35 cellular contexts compared by ENCODE assay signal in genomic region chr12:45760333-45760732, GRCh38.
"Had no signal": no experiment of that assay in that cellular context is flagged by ENCODE, and none has a peak within 500 bp of the region (broad histone marks: within the 10 kb centered on the region; RNA-seq: fewer than 3 reads in every experiment).

No MANE protein-coding gene starts in this region.

- H3K4me3 ChIP-seq: adrenal gland, body of pancreas, breast epithelium had no signal

- DNase-seq: activated B cell treated with CpG ODN at 0.5 μM for 24 hours; activated CD4-positive, alpha-beta memory T cell treated with anti-CD3 and anti-CD28 coated beads for 36 hours; activated CD4-positive, alpha-beta T cell treated with anti-CD3 and anti-CD28 coated beads for 4 hours; activated CD4-positive, alpha-beta T cell treated with anti-CD3 and anti-CD28 coated beads, Interleukin-2, amount 10 ng/mL, durations not matched to agents 24 days and 14 days; activated CD4-positive, CD25-positive, alpha-beta regulatory T cell treated with anti-CD3 and anti-CD28 coated beads, Interleukin-2, amount 50 U/mL, for 72 hours; activated CD8-positive, alpha-beta memory T cell treated with anti-CD3 and anti-CD28 coated beads, Interleukin-2, amount 50 U/mL, for 4 hours; activated CD8-positive, alpha-beta T cell treated with anti-CD3 and anti-CD28 coated beads for 36 hours; activated effector memory CD4-positive, alpha-beta T cell treated with anti-CD3 and anti-CD28 coated beads, Interleukin-2, amount 50 U/mL, for 16 hours; activated gamma-delta T cell treated with Interleukin-2 at 50 U/mL for 16 hours; activated naive CD4-positive, alpha-beta T cell; activated naive CD4-positive, alpha-beta T cell treated with anti-CD3 and anti-CD28 coated beads for 36 hours; activated naive CD4-positive, alpha-beta T cell treated with anti-CD3 and anti-CD28 coated beads, Interleukin-2, amount 50 U/mL, for 16 hours; activated naive CD8-positive, alpha-beta T cell treated with anti-CD3 and anti-CD28 coated beads for 36 hours; activated T-cell treated with anti-CD3 and anti-CD28 coated beads for 4 hours; activated T-cell treated with anti-CD3 and anti-CD28 coated beads, Interleukin-2, amount 50 U/mL, for 1 hour; activated T-cell treated with anti-CD3 and anti-CD28 coated beads, Interleukin-2, amount 50 U/mL, for 4 hours; activated T-cell treated with anti-CD3 and anti-CD28 coated beads, Interleukin-2, amount 50 U/mL, for 72 hours; adrenal gland; amniotic stem cell; aorta; body of pancreas; brain microvascular endothelial cell; central memory CD4-positive, alpha-beta T cell; T-helper 1 cell; T-helper 2 cell; T-helper 9 cell had no signal

- H3K36me3 ChIP-seq: adrenal gland, brain microvascular endothelial cell, breast epithelium had no signal

- ATAC-seq: activated CD8-positive, alpha-beta T cell treated with anti-CD3 and anti-CD28 coated beads for 36 hours; activated naive CD4-positive, alpha-beta T cell treated with anti-CD3 and anti-CD28 coated beads, Interleukin-2, amount 50 U/mL, for 72 hours; activated T-cell treated with anti-CD3 and anti-CD28 coated beads, Interleukin-2, amount 50 U/mL, for 4 hours; activated T-cell treated with anti-CD3 and anti-CD28 coated beads, Interleukin-2, amount 50 U/mL, for 72 hours; activated T-helper 17 cell treated with anti-CD3 and anti-CD28 coated beads, Interleukin-2, amount 50 U/mL, for 72 hours; body of pancreas had no signal

- H3K9me3 Mint-ChIP-seq: activated B cell treated with CpG ODN at 0.5 μM for 24 hours; activated CD4-positive, alpha-beta memory T cell treated with anti-CD3 and anti-CD28 coated beads for 36 hours; activated CD4-positive, alpha-beta T cell treated with anti-CD3 and anti-CD28 coated beads, Interleukin-2, amount 10 ng/mL, durations not matched to agents 24 days and 14 days; activated CD8-positive, alpha-beta T cell treated with anti-CD3 and anti-CD28 coated beads for 36 hours; activated naive CD4-positive, alpha-beta T cell treated with anti-CD3 and anti-CD28 coated beads for 36 hours; activated naive CD4-positive, alpha-beta T cell treated with anti-CD3 and anti-CD28 coated beads, Interleukin-2, amount 50 U/mL, for 72 hours; activated naive CD8-positive, alpha-beta T cell treated with anti-CD3 and anti-CD28 coated beads for 36 hours; activated T-cell treated with anti-CD3 and anti-CD28 coated beads, Interleukin-2, amount 50 U/mL, for 4 hours; activated T-cell treated with anti-CD3 and anti-CD28 coated beads, Interleukin-2, amount 50 U/mL, for 72 hours; activated T-helper 1 cell treated with anti-CD3 and anti-CD28 coated beads, Interleukin-12 subunit alpha, Interleukin-12 subunit beta, Interleukin-2, Interleukin-4 antibody, amounts not matched to agents 30 ng/mL and 10 ng/mL and 1 ng/mL, durations not matched to agents 14 hours and 24 hours and 36 hours; activated T-helper 17 cell treated with anti-CD3 and anti-CD28 coated beads, Interleukin-2, amount 50 U/mL, for 72 hours; T-helper 1 cell treated with Interleukin-12 subunit alpha and Interleukin-12 subunit beta and Interleukin-4 antibody, amounts not matched to agents 30 μg/mL and 1 μg/mL, for 36 hours; T-helper 2 cell treated with Interferon-gamma antibody and Interleukin-4, amounts not matched to agents 5 μg/mL and 100 μg/mL, for 36 hours had no signal

- H3K27me3 Mint-ChIP-seq: activated B cell treated with CpG ODN at 0.5 μM for 24 hours; activated CD4-positive, alpha-beta memory T cell treated with anti-CD3 and anti-CD28 coated beads for 36 hours; activated CD4-positive, alpha-beta T cell treated with anti-CD3 and anti-CD28 coated beads, Interleukin-2, amount 10 ng/mL, durations not matched to agents 24 days and 14 days; activated CD8-positive, alpha-beta T cell treated with anti-CD3 and anti-CD28 coated beads for 36 hours; activated naive CD8-positive, alpha-beta T cell treated with anti-CD3 and anti-CD28 coated beads for 36 hours; activated T-helper 17 cell treated with anti-CD3 and anti-CD28 coated beads, Interleukin-2, amount 50 U/mL, for 72 hours had no signal

- H3K4me3 Mint-ChIP-seq: activated B cell treated with CpG ODN at 0.5 μM for 24 hours; activated CD4-positive, alpha-beta memory T cell treated with anti-CD3 and anti-CD28 coated beads for 36 hours; activated CD4-positive, alpha-beta T cell treated with anti-CD3 and anti-CD28 coated beads, Interleukin-2, amount 10 ng/mL, durations not matched to agents 24 days and 14 days; activated CD8-positive, alpha-beta T cell treated with anti-CD3 and anti-CD28 coated beads for 36 hours; activated naive CD4-positive, alpha-beta T cell treated with anti-CD3 and anti-CD28 coated beads for 36 hours; activated naive CD8-positive, alpha-beta T cell treated with anti-CD3 and anti-CD28 coated beads for 36 hours; activated T-cell treated with anti-CD3 and anti-CD28 coated beads, Interleukin-2, amount 50 U/mL, for 4 hours; activated T-cell treated with anti-CD3 and anti-CD28 coated beads, Interleukin-2, amount 50 U/mL, for 72 hours; activated T-helper 1 cell treated with anti-CD3 and anti-CD28 coated beads, Interleukin-12 subunit alpha, Interleukin-12 subunit beta, Interleukin-2, Interleukin-4 antibody, amounts not matched to agents 30 ng/mL and 10 ng/mL and 1 ng/mL, durations not matched to agents 14 hours and 24 hours and 36 hours; activated T-helper 17 cell treated with anti-CD3 and anti-CD28 coated beads, Interleukin-2, amount 50 U/mL, for 72 hours; T-helper 1 cell treated with Interleukin-12 subunit alpha and Interleukin-12 subunit beta and Interleukin-4 antibody, amounts not matched to agents 30 μg/mL and 1 μg/mL, for 36 hours; T-helper 2 cell treated with Interferon-gamma antibody and Interleukin-4, amounts not matched to agents 5 μg/mL and 100 μg/mL, for 36 hours had no signal

- H3K9me3 ChIP-seq: adrenal gland, body of pancreas, breast epithelium had no signal

- H3K27ac Mint-ChIP-seq: activated B cell treated with CpG ODN at 0.5 μM for 24 hours; activated CD4-positive, alpha-beta memory T cell treated with anti-CD3 and anti-CD28 coated beads for 36 hours; activated CD4-positive, alpha-beta T cell treated with anti-CD3 and anti-CD28 coated beads, Interleukin-2, amount 10 ng/mL, durations not matched to agents 24 days and 14 days; activated CD8-positive, alpha-beta T cell treated with anti-CD3 and anti-CD28 coated beads for 36 hours; activated naive CD4-positive, alpha-beta T cell treated with anti-CD3 and anti-CD28 coated beads for 36 hours; activated naive CD4-positive, alpha-beta T cell treated with anti-CD3 and anti-CD28 coated beads, Interleukin-2, amount 50 U/mL, for 72 hours; activated naive CD8-positive, alpha-beta T cell treated with anti-CD3 and anti-CD28 coated beads for 36 hours; activated T-cell treated with anti-CD3 and anti-CD28 coated beads, Interleukin-2, amount 50 U/mL, for 72 hours; activated T-helper 1 cell treated with anti-CD3 and anti-CD28 coated beads, Interleukin-12 subunit alpha, Interleukin-12 subunit beta, Interleukin-2, Interleukin-4 antibody, amounts not matched to agents 30 ng/mL and 10 ng/mL and 1 ng/mL, durations not matched to agents 14 hours and 24 hours and 36 hours; activated T-helper 17 cell treated with anti-CD3 and anti-CD28 coated beads, Interleukin-2, amount 50 U/mL, for 72 hours; T-helper 1 cell treated with Interleukin-12 subunit alpha and Interleukin-12 subunit beta and Interleukin-4 antibody, amounts not matched to agents 30 μg/mL and 1 μg/mL, for 36 hours; T-helper 2 cell treated with Interferon-gamma antibody and Interleukin-4, amounts not matched to agents 5 μg/mL and 100 μg/mL, for 36 hours had no signal

- H3K27ac ChIP-seq: adrenal gland, body of pancreas, brain microvascular endothelial cell, breast epithelium, VCaP had no signal

- H3K27me3 ChIP-seq: adrenal gland, body of pancreas, brain microvascular endothelial cell, breast epithelium had no signal

- H3K4me1 ChIP-seq: breast epithelium had no signal

- H3K36me3 Mint-ChIP-seq: activated CD4-positive, alpha-beta memory T cell treated with anti-CD3 and anti-CD28 coated beads for 36 hours; activated naive CD4-positive, alpha-beta T cell treated with anti-CD3 and anti-CD28 coated beads, Interleukin-2, amount 50 U/mL, for 72 hours had no signal

- FAIRE-seq: astrocyte, TTC549 had no signal
